In the genomic region with DNA sequence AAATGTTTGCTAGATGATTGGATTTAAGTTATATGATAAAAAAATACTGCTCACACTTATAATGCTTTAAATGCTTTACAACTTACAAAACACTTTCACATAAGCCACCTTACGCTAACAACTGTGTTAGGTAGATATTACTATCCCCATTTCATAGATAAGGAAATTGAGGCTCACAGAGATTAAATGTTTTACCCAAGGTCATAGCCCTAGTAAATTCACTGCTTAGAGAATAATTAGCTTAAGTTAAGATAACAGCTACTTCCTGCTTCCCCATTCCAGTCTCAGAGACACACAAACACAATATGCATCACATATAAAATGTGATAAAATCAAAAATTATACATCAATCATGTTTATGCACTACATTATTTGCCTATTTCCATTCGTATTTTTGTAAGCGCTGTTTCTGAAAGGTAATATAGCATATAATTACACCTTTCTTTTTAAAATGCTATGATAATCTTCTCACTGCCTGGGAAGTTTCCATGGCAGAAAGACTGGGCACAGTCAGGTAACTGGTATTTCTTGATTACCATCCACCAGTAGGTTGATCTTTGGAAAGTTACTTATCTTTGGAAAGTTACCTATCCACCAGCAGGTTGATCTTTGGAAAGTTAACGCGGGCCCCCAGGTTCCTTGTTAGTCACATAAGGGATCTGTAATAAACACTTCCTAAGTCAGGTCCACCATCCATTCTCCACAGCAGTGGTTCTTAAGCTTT, we compare ENCODE assay signal across 19 cellular contexts.
DNase-seq lines count a peak whose midpoint lies in the region; ATAC-seq and TF ChIP-seq lines count a peak whose summit lies in the region.
"Had no signal": no experiment of that assay in that cellular context is flagged by ENCODE, and none has a peak within 500 bp of the region (broad histone marks: within the 10 kb centered on the region; RNA-seq: fewer than 3 reads in every experiment).

No MANE protein-coding gene starts in this region.

- H3K27ac ChIP-seq in C4-2B (peak overlapping the region; percentile 70; the same call in 1 of the 2 replicates), colonic mucosa (peak overlapping the region; percentile 85), mucosa of rectum (ENCODE audit: low read depth in 2 of 2, low read length in 2 of 2) (peak overlapping the region; percentile 68 to 75)
- H3K27ac ChIP-seq: adrenal gland had no signal

- DNase-seq in LoVo (ENCODE audit: low spot score) (peak; percentile 54), colonic mucosa (no peak)
- DNase-seq in stimulated activated CD4-positive, alpha-beta T cell treated with anti-CD3 and anti-CD28 coated beads, Interleukin-4, amount 100 ng/mL, for 24 hours: no peak
- DNase-seq: activated CD8-positive, alpha-beta memory T cell treated with anti-CD3 and anti-CD28 coated beads for 24 hours; adrenal gland; caudate nucleus; effector CD4-positive, alpha-beta T cell; head of caudate nucleus; midbrain; NCI-H2081; NCI-H526; RPMI8226; stimulated activated naive CD8-positive, alpha-beta T cell treated with anti-CD3 and anti-CD28 coated beads, Interleukin-15, Interleukin-2, amounts not matched to agents 100 U/mL and 50 U/mL, for 24 hours had no signal

- no peaks in the 10 kb centered on the region for H3K36me3 ChIP-seq in colonic mucosa
- no peaks in the 10 kb centered on the region for H3K36me3 ChIP-seq in mucosa of rectum (ENCODE audit: control insufficient read depth in 2 of 2, insufficient read depth in 2 of 2, low read length in 2 of 2)
- H3K36me3 ChIP-seq: adrenal gland had no signal

- H3K27me3 ChIP-seq in colonic mucosa (no peaks in the 10 kb centered on the region), mucosa of rectum (ENCODE audit: control insufficient read depth in 2 of 2, insufficient read depth in 2 of 2, low read length in 2 of 2) (no peaks in the 10 kb centered on the region)
- H3K27me3 ChIP-seq: adrenal gland had no signal

- no peak for ATAC-seq in HG03565 (IDR thresholded peaks at IDR 0.05; ENCODE audit: unreplicated experiment)
- ATAC-seq in HG02973 (IDR thresholded peaks at IDR 0.05; ENCODE audit: unreplicated experiment): no peak
- no peak for ATAC-seq in GM21786 (IDR thresholded peaks at IDR 0.05; ENCODE audit: unreplicated experiment)
- ATAC-seq: stimulated activated naive CD8-positive, alpha-beta T cell treated with anti-CD3 and anti-CD28 coated beads, Interleukin-15, Interleukin-2, amounts not matched to agents 100 U/mL and 50 U/mL, for 24 hours; WTC11 had no signal

- H3K9ac ChIP-seq in colonic mucosa (ENCODE audit: low read depth in 2 of 2, low read length in 2 of 2) (peak overlapping the region in 1 of 2 donors; percentile 29), mucosa of rectum (ENCODE audit: low read depth in 1 of 2, low read length in 2 of 2) (no peak overlapping the region)

- H3K9me3 ChIP-seq in colonic mucosa (no peaks in the 10 kb centered on the region), mucosa of rectum (ENCODE audit: control insufficient read depth in 2 of 2, low read length in 2 of 2) (no peaks in the 10 kb centered on the region)
- H3K9me3 ChIP-seq: adrenal gland had no signal

- TF ChIP-seq CTCF in C4-2B (conservative IDR thresholded peaks at IDR 0.05): no peak
- no peak for TF ChIP-seq CTCF in colonic mucosa (IDR thresholded peaks at IDR 0.05)

- H3K4me1 ChIP-seq in colonic mucosa (no peaks in the 10 kb centered on the region), mucosa of rectum (ENCODE audit: control insufficient read depth in 2 of 2, insufficient read depth in 2 of 2, low read length in 2 of 2) (peaks cover 0 to 5% of the 10 kb centered on the region in 2 donors)

- H3K4me3 ChIP-seq in colonic mucosa (no peak overlapping the region), mucosa of rectum (ENCODE audit: low read length in 2 of 2) (peak overlapping the region; percentile 35 to 37)
- H3K4me3 ChIP-seq: adrenal gland had no signal

- intact Hi-C loops in colonic mucosa (cut with DNase I): loop anchor here (10.0 kb wide), 1 partner anchor 102 kb away; a partner anchor contains a TSS
